In genomic region chr13:50226515-50227147, GRCh38 we compare ENCODE assay signal across 13 cellular contexts.
DNase-seq lines count a peak whose midpoint lies in the region; ATAC-seq and TF ChIP-seq lines count a peak whose summit lies in the region.
"Had no signal": no experiment of that assay in that cellular context is flagged by ENCODE, and none has a peak within 500 bp of the region (broad histone marks: within the 10 kb centered on the region; RNA-seq: fewer than 3 reads in every experiment).

No MANE protein-coding gene starts in this region.

- H3K9ac ChIP-seq in BLaER1 treated with 17β-estradiol and CSF1 and Interleukin-3, amounts not matched to agents 10 nM and 100 nM: no peak overlapping the region

- DNase-seq in coronary artery (ENCODE audit: low spot score) (no peak), D341Med (ENCODE audit: low spot score) (no peak), KG1 (lab: John Stamatoyannopoulos, UW) (no peak), OCI-LY7 (ENCODE audit: low spot score) (no peak)
- DNase-seq: BE2C; effector memory CD4-positive, alpha-beta T cell; GOT3; NCI-H2029; thyroid gland had no signal

- intact Hi-C loops in OCI-LY7 (cut with micrococcal nuclease; ENCODE audit: unreplicated experiment): no loop called here

- peak overlapping the region; percentile 23 to 60 (median 41); a peak in 17 of 22 replicates for H3K4me2 ChIP-seq in BLaER1 treated with 17β-estradiol and CSF1 and Interleukin-3, amounts not matched to agents 10 nM and 100 nM
- H3K4me2 ChIP-seq in OCI-LY7 (ENCODE audit: low read length): no peak overlapping the region

- no peaks in the 10 kb centered on the region for H3K9me2 ChIP-seq in OCI-LY7 (ENCODE audit: insufficient read depth, low read length)

- H3K27ac ChIP-seq in BLaER1 treated with 17β-estradiol and CSF1 and Interleukin-3, amounts not matched to agents 10 nM and 100 nM: peak overlapping the region in 2 of 11 experiments; percentile 23 to 32; a peak in 1 of 22 replicates
- no peak overlapping the region for H3K27ac ChIP-seq in coronary artery
- H3K27ac ChIP-seq in OCI-LY7 (ENCODE audit: low read depth, low read length, poor library complexity, severe bottlenecking): no peak overlapping the region
- H3K27ac ChIP-seq: thyroid gland had no signal

- no peaks in the 10 kb centered on the region for H4K20me1 ChIP-seq in BLaER1 treated with 17β-estradiol and CSF1 and Interleukin-3, amounts not matched to agents 10 nM and 100 nM
- no peaks in the 10 kb centered on the region for H4K20me1 ChIP-seq in OCI-LY7 (ENCODE audit: insufficient read depth, low read length)

- no peak overlapping the region for H2AFZ ChIP-seq in OCI-LY7 (ENCODE audit: low read length)

- CTCF ChIA-PET in OCI-LY7 (lab: Charles Lee; ENCODE audit: unreplicated experiment): no interaction called here

- BruUV-seq in OCI-LY7 (replicated peaks; lab: Mats Ljungman, UMichigan): no TSS peak

- no peak overlapping the region for H3K4me3 ChIP-seq in BLaER1 treated with 17β-estradiol and CSF1 and Interleukin-3, amounts not matched to agents 10 nM and 100 nM
- H3K4me3 ChIP-seq in coronary artery: no peak overlapping the region
- no peak overlapping the region for H3K4me3 ChIP-seq in OCI-LY7 (ENCODE audit: low read depth, low read length, poor library complexity, severe bottlenecking)
- H3K4me3 ChIP-seq: thyroid gland had no signal

- ATAC-seq in GM18870 (IDR thresholded peaks at IDR 0.05; ENCODE audit: unreplicated experiment) (peak; percentile 54), HG02759 (IDR thresholded peaks at IDR 0.05; ENCODE audit: unreplicated experiment) (peak; percentile 59), HG03565 (IDR thresholded peaks at IDR 0.05; ENCODE audit: unreplicated experiment) (peak; percentile 52)

- H3K27me3 ChIP-seq in BLaER1 treated with 17β-estradiol and CSF1 and Interleukin-3, amounts not matched to agents 10 nM and 100 nM: no peaks in the 10 kb centered on the region
- H3K27me3 ChIP-seq: BE2C, thyroid gland had no signal

- peaks cover 21 to 58% (median 35%) of the 10 kb centered on the region in 10 experiments for H3K4me1 ChIP-seq in BLaER1 treated with 17β-estradiol and CSF1 and Interleukin-3, amounts not matched to agents 10 nM and 100 nM
- H3K4me1 ChIP-seq in OCI-LY7 (ENCODE audit: insufficient read depth, low read length, poor library complexity, severe bottlenecking): peaks cover 15% of the 10 kb centered on the region

- POLR2A ChIA-PET in OCI-LY7 (lab: Charles Lee): interaction anchor here (0.6 to 1.5 kb wide), 3 partner anchors 10 to 240 kb away, joined by 3 to 5 read pairs (median 4); no protein-coding TSS in a partner anchor

- TF ChIP-seq CTCF in coronary artery (IDR thresholded peaks at IDR 0.05) (no peak), OCI-LY7 (conservative IDR thresholded peaks at IDR 0.05; ENCODE audit: low read length) (no peak)

- peaks cover 0 to 41% (median 10%) of the 10 kb centered on the region in 11 experiments; a peak in 13 of 22 replicates for H3K9me3 ChIP-seq in BLaER1 treated with 17β-estradiol and CSF1 and Interleukin-3, amounts not matched to agents 10 nM and 100 nM (replicated peaks in 1 of 11)
- H3K9me3 ChIP-seq in OCI-LY7 (ENCODE audit: low read length): 0 out of 2 replicates have a peak, but pooled peaks cover 5% of the 10 kb centered on the region
- H3K9me3 ChIP-seq: BE2C, thyroid gland had no signal

- no peaks in the 10 kb centered on the region for H3K36me3 ChIP-seq in BLaER1 treated with 17β-estradiol and CSF1 and Interleukin-3, amounts not matched to agents 10 nM and 100 nM
- no peaks in the 10 kb centered on the region for H3K36me3 ChIP-seq in OCI-LY7 (ENCODE audit: insufficient read depth, low read length)
- H3K36me3 ChIP-seq: BE2C, thyroid gland had no signal

- H3K79me2 ChIP-seq in OCI-LY7 (ENCODE audit: insufficient read depth, low read depth, low read length): no peaks in the 10 kb centered on the region
